ENCODE assay signal across 3 cellular contexts in the genomic region with DNA sequence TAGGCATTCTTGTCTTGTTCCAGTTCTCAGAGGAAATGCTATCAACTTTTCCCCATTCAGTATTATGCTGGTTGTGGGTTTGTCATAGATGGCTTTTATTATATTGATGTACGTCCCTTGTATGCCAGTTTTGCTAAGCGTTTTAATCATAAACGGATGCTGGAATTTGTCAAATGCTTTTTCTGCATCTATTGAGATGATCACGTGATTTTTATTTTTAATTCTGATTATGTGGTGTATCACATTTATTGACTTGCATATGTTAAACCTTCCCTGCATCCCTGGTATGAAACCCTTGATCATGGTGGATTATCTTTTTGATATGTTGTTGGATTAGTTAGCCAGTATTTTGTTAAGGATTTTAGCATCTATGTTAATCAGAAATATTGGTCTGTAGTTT.
DNase-seq lines count a peak whose midpoint lies in the region; ATAC-seq, FAIRE-seq and TF ChIP-seq lines count a peak whose summit lies in the region.
"Not testable (repeated sequence)": the region's sequence is repeated elsewhere in the genome, so short reads cannot be mapped to it uniquely, and the experiment has no call there.

No MANE protein-coding gene starts in this region.

- DNase-seq in GM12878 (ENCODE audit: low read depth, low spot score); K562 (ENCODE audit: extremely low read depth in 1 of 4, low spot score in 3 of 4); HepG2 (ENCODE audit: low spot score): not testable (repeated sequence)

- intact Hi-C loops in GM12878 (cut with micrococcal nuclease; ENCODE audit: unreplicated experiment); K562 (cut with micrococcal nuclease); HepG2 (cut with micrococcal nuclease; ENCODE audit: unreplicated experiment): not testable (repeated sequence)

- TF ChIP-seq RAD21 in GM12878 (IDR thresholded peaks at IDR 0.05; ENCODE audit: insufficient read depth, low read depth, low read length); K562 (CRISPR knock-in tag; conservative IDR thresholded peaks at IDR 0.05 in 1 of 2, IDR thresholded peaks at IDR 0.05 in 1 of 2); HepG2 (CRISPR knock-in tag; IDR thresholded peaks at IDR 0.05): not testable (repeated sequence)

- RAD21 ChIA-PET in GM12878 (lab: Charles Lee; ENCODE audit: unreplicated experiment): not testable (repeated sequence)

- not testable (repeated sequence) for H3K9ac ChIP-seq in GM12878 (ENCODE audit: control insufficient read depth, insufficient read depth, low read length); K562 (ENCODE audit: insufficient read depth in 1 of 2, low read depth in 2 of 2, low read length in 2 of 2); HepG2 (ENCODE audit: insufficient read depth, low read depth, low read length)

- TF ChIP-seq CTCF in GM12878 (IDR thresholded peaks at IDR 0.05 in 2 of 3, conservative IDR thresholded peaks at IDR 0.05 in 1 of 3; ENCODE audit: control insufficient read depth in 2 of 3, extremely low read depth in 1 of 3, insufficient read depth in 1 of 3, low read depth in 3 of 3, low read length in 3 of 3); K562 (IDR thresholded peaks at IDR 0.05 in 2 of 3, conservative IDR thresholded peaks at IDR 0.05 in 1 of 3; ENCODE audit: insufficient read depth in 2 of 3, low read depth in 1 of 3, low read length in 3 of 3); HepG2 (CRISPR knock-in tag; IDR thresholded peaks at IDR 0.05): not testable (repeated sequence)

- FAIRE-seq in GM12878 (lab: Jason Lieb, UNC); K562 (lab: Jason Lieb, UNC); HepG2 (lab: Jason Lieb, UNC): not testable (repeated sequence)

- WGBS in GM12878 (ENCODE audit: insufficient coverage, insufficient replicate concordance, low lambda C conversion rate, missing lambda C conversion rate): 29% methylated on average over 4 of the region's 4 CpGs
- WGBS in K562 (ENCODE audit: insufficient coverage, low coverage, missing lambda C conversion rate): 0% methylated on average over 4 of the region's 4 CpGs
- 1% methylated on average over 4 of the region's 4 CpGs for WGBS in HepG2 (ENCODE audit: low lambda C conversion rate)

- H3K79me2 ChIP-seq in GM12878 (ENCODE audit: control insufficient read depth, insufficient read depth, low read length); K562 (ENCODE audit: control insufficient read depth, insufficient read depth, low read length); HepG2 (ENCODE audit: insufficient read depth, low read length): not testable (repeated sequence)

- BruUV-seq in GM12878 (replicated peaks; lab: Mats Ljungman, UMichigan); K562 (replicated peaks; lab: Mats Ljungman, UMichigan); HepG2 (replicated peaks; lab: Mats Ljungman, UMichigan): not testable (repeated sequence)

- POLR2A ChIA-PET in GM12878 (lab: Charles Lee); K562 (lab: Yijun Ruan, JAX); HepG2 (lab: Yijun Ruan, JAX): not testable (repeated sequence)

- H3K27me3 ChIP-seq in GM12878 (replicated peaks in 1 of 2; ENCODE audit: control insufficient read depth in 2 of 2, insufficient read depth in 2 of 2, low read length in 1 of 2); K562 (ENCODE audit: control insufficient read depth in 2 of 2, insufficient read depth in 2 of 2, low read length in 2 of 2); HepG2 (ENCODE audit: control insufficient read depth in 1 of 2, insufficient read depth in 2 of 2, low read length in 2 of 2): not testable (repeated sequence)

- not testable (repeated sequence) for H3K36me3 ChIP-seq in GM12878 (ENCODE audit: control insufficient read depth in 2 of 2, insufficient read depth in 2 of 2, low read length in 1 of 2); K562 (ENCODE audit: control insufficient read depth, insufficient read depth, low read length); HepG2 (replicated peaks in 1 of 2; ENCODE audit: control insufficient read depth in 1 of 2, insufficient read depth in 2 of 2, low read length in 2 of 2)

- H3K9me1 ChIP-seq in K562 (ENCODE audit: control insufficient read depth, insufficient read depth, low read length): not testable (repeated sequence)

- not testable (repeated sequence) for H3K4me2 ChIP-seq in GM12878 (ENCODE audit: control insufficient read depth, insufficient read depth); K562 (ENCODE audit: insufficient read depth, low read length); HepG2 (ENCODE audit: low read depth, low read length)

- CTCF ChIA-PET in GM12878 (lab: Yijun Ruan, JAX): interaction anchor here (1.4 kb wide), 1 partner anchor 14 kb away, joined by 3 read pairs; no protein-coding TSS in a partner anchor
- CTCF ChIA-PET in K562 (lab: Yijun Ruan, JAX; ENCODE audit: low intra/inter-chr PET ratio); HepG2 (lab: Yijun Ruan, JAX; ENCODE audit: low intra/inter-chr PET ratio, low total read pairs): not testable (repeated sequence)

- not testable (repeated sequence) for TF ChIP-seq EP300 in GM12878 (IDR thresholded peaks at IDR 0.05; ENCODE audit: borderline replicate concordance in 1 of 2, control insufficient read depth in 1 of 2, low read depth in 2 of 2, low read length in 2 of 2); K562 (IDR thresholded peaks at IDR 0.05; ENCODE audit: low read length); HepG2 (IDR thresholded peaks at IDR 0.05; ENCODE audit: low read depth in 2 of 2, low read length in 2 of 2); HepG2 (CRISPR knock-in tag; IDR thresholded peaks at IDR 0.05; ENCODE audit: borderline replicate concordance)

- H3K4me3 ChIP-seq in GM12878; K562; HepG2 (replicated peaks in 1 of 3; ENCODE audit: insufficient read depth in 1 of 3, low read depth in 2 of 3, low read length in 3 of 3): not testable (repeated sequence)

- not testable (repeated sequence) for H3K9me3 ChIP-seq in GM12878 (replicated peaks; ENCODE audit: control insufficient read depth, insufficient read depth, low read length); K562 (replicated peaks; ENCODE audit: control insufficient read depth, insufficient read depth, low read depth, low read length); HepG2 (ENCODE audit: low read length)

- H3K27ac ChIP-seq in GM12878 (ENCODE audit: control insufficient read depth, insufficient read depth); K562 (ENCODE audit: extremely low read depth, low read depth, low read length); HepG2 (ENCODE audit: extremely low read length, insufficient read depth, low read length): not testable (repeated sequence)

- H3K4me1 ChIP-seq in GM12878 (ENCODE audit: control insufficient read depth, insufficient read depth, low read length); K562 (replicated peaks in 1 of 2; ENCODE audit: control insufficient read depth in 2 of 2, insufficient read depth in 2 of 2, low read length in 2 of 2); HepG2 (ENCODE audit: insufficient read depth, low read length): not testable (repeated sequence)

- not testable (repeated sequence) for H2AFZ ChIP-seq in GM12878 (ENCODE audit: control insufficient read depth, low read depth, low read length); K562 (ENCODE audit: low read depth, low read length); HepG2 (ENCODE audit: low read length)

- ATAC-seq in GM12878, K562, HepG2: not testable (repeated sequence)

- TF ChIP-seq POLR2A in GM12878 (IDR thresholded peaks at IDR 0.05; ENCODE audit: low read depth, low read length); K562 (conservative IDR thresholded peaks at IDR 0.05); HepG2 (IDR thresholded peaks at IDR 0.05; ENCODE audit: insufficient read depth in 1 of 2, low read depth in 2 of 2, low read length in 2 of 2): not testable (repeated sequence)

- not testable (repeated sequence) for H4K20me1 ChIP-seq in GM12878 (ENCODE audit: control insufficient read depth, insufficient read depth); K562 (replicated peaks; ENCODE audit: control insufficient read depth, insufficient read depth, low read length); HepG2 (ENCODE audit: insufficient read depth, low read length)

- in situ Hi-C loops in GM12878 (cut with MboI); K562 (cut with MboI); HepG2 (cut with HindIII; ENCODE audit: extremely low pct_ligation_motif_present, low pct_unique_long_range_greater_than_20kb): not testable (repeated sequence)

- SMC1A ChIA-PET in GM12878 (lab: Charles Lee; ENCODE audit: uncharacterized antibody, unreplicated experiment): not testable (repeated sequence)

TF ChIP-seq in GM12878, 131 proteins besides CTCF, POLR2A, EP300 and RAD21:
- TF ChIP-seq RAD51 (IDR thresholded peaks at IDR 0.05): 0 out of 2 replicates have a peak, but pooled peaks have one; percentile 15

TF ChIP-seq in HepG2, 621 proteins besides CTCF, POLR2A, EP300 and RAD21:
- TF ChIP-seq RAD51 (IDR thresholded peaks at IDR 0.05; ENCODE audit: borderline replicate concordance): peak; percentile 60; the same call in 1 of the 2 replicates
